18 cellular contexts compared by ENCODE assay signal in genomic region chrX:14777484-14777883, GRCh38.
DNase-seq lines count a peak whose midpoint lies in the region; TF ChIP-seq lines count a peak whose summit lies in the region.
"Had no signal": no experiment of that assay in that cellular context is flagged by ENCODE, and none has a peak within 500 bp of the region (broad histone marks: within the 10 kb centered on the region; RNA-seq: fewer than 3 reads in every experiment).

No MANE protein-coding gene starts in this region.

- H3K27me3 ChIP-seq in adipocyte (replicated peaks; ENCODE audit: control insufficient read depth, insufficient read depth, low read length) = no peaks in the 10 kb centered on the region
- no peaks in the 10 kb centered on the region for H3K27me3 ChIP-seq in CD8-positive, alpha-beta memory T cell (ENCODE audit: insufficient read depth, low read length, poor library complexity, severe bottlenecking)

- no peak overlapping the region for H3K27ac Mint-ChIP-seq in CD8-positive, alpha-beta memory T cell
- H3K27ac Mint-ChIP-seq: activated CD4-positive, alpha-beta T cell treated with anti-CD3 and anti-CD28 coated beads, Interleukin-2, amount 10 ng/mL, durations not matched to agents 24 days and 14 days; CD4-positive, alpha-beta T cell; type B pancreatic cell had no signal

- H3K4me1 ChIP-seq in adipocyte (ENCODE audit: control insufficient read depth, insufficient read depth, low read length) = no peaks in the 10 kb centered on the region
- H3K4me1 ChIP-seq in CD8-positive, alpha-beta memory T cell (ENCODE audit: insufficient read depth, low read length) = no peaks in the 10 kb centered on the region
- H3K4me1 ChIP-seq: pancreas had no signal

- TF ChIP-seq CTCF in fibroblast of pulmonary artery (IDR thresholded peaks at IDR 0.05; ENCODE audit: low read length, missing control alignments) = no peak

- H3K36me3 Mint-ChIP-seq in CD8-positive, alpha-beta memory T cell = peaks cover 0 to 5% (median 0%) of the 10 kb centered on the region in 3 donors
- H3K36me3 Mint-ChIP-seq: type B pancreatic cell had no signal

- DNase-seq in AG08395 (ENCODE audit: low spot score) (peak; percentile 24), HT1080 (ENCODE audit: low read depth) (peak; percentile 7), adipocyte (ENCODE audit: low read depth) (peak; percentile 42), fibroblast of pulmonary artery (ENCODE audit: low read depth) (peak; percentile 46), NCI-H774 (lab: John Stamatoyannopoulos, UW) (no peak), NAMALWA (ENCODE audit: low spot score) (no peak), NCI-H128 (lab: John Stamatoyannopoulos, UW; ENCODE audit: unreplicated experiment) (no peak)
- DNase-seq in CD8-positive, alpha-beta memory T cell = no peak
- DNase-seq: activated CD4-positive, alpha-beta T cell treated with anti-CD3 and anti-CD28 coated beads, Interleukin-2, amount 10 ng/mL, durations not matched to agents 24 days and 14 days; activated gamma-delta T cell; amniotic stem cell; CD4-positive, alpha-beta T cell; DMS79 treated with DMSO at 0.1 percent for 48 hours; pancreas; stimulated activated CD4-positive, alpha-beta T cell treated with anti-CD3 and anti-CD28 coated beads, Interleukin-2, amount 100 ng/mL, for 24 hours; stimulated activated naive CD8-positive, alpha-beta T cell treated with anti-CD3 and anti-CD28 coated beads, Interleukin-15, amount 100 ng/mL, for 72 hours had no signal

- peaks cover 0 to 7% of the 10 kb centered on the region in 2 donors for H3K27me3 Mint-ChIP-seq in CD8-positive, alpha-beta memory T cell
- H3K27me3 Mint-ChIP-seq: activated CD4-positive, alpha-beta T cell treated with anti-CD3 and anti-CD28 coated beads, Interleukin-2, amount 10 ng/mL, durations not matched to agents 24 days and 14 days; CD4-positive, alpha-beta T cell; stimulated activated naive CD8-positive, alpha-beta T cell treated with anti-CD3 and anti-CD28 coated beads, Interleukin-15, amount 100 ng/mL, for 72 hours; type B pancreatic cell had no signal

- H3K36me3 ChIP-seq in adipocyte (ENCODE audit: control insufficient read depth, insufficient read depth, low read length, severe bottlenecking) = no peaks in the 10 kb centered on the region
- H3K36me3 ChIP-seq in CD8-positive, alpha-beta memory T cell (ENCODE audit: insufficient read depth, low read length) = no peaks in the 10 kb centered on the region
- H3K36me3 ChIP-seq: pancreas had no signal

- H3K9ac ChIP-seq in adipocyte (ENCODE audit: low read length) = no peak overlapping the region
- H3K9ac ChIP-seq: KMS-11 had no signal

- POLR2A ChIA-PET in CD8-positive, alpha-beta memory T cell (lab: Charles Lee) = no interaction called here

- H3K9me3 ChIP-seq in adipocyte (ENCODE audit: control insufficient read depth, low read length) = peaks cover 5% of the 10 kb centered on the region
- no peaks in the 10 kb centered on the region for H3K9me3 ChIP-seq in CD8-positive, alpha-beta memory T cell (ENCODE audit: low read length)
- H3K9me3 ChIP-seq: pancreas had no signal

- H3K4me3 ChIP-seq in adipocyte (ENCODE audit: low read length) (no peak overlapping the region), fibroblast of pulmonary artery (replicated peaks; ENCODE audit: low read depth, low read length) (no peak overlapping the region)
- H3K4me3 ChIP-seq in CD8-positive, alpha-beta memory T cell (ENCODE audit: low read length) = no peak overlapping the region
- H3K4me3 ChIP-seq: pancreas had no signal

- peaks cover 0 to 3% (median 0%) of the 10 kb centered on the region in 5 donors for H3K9me3 Mint-ChIP-seq in CD8-positive, alpha-beta memory T cell
- H3K9me3 Mint-ChIP-seq: CD4-positive, alpha-beta T cell; stimulated activated naive CD8-positive, alpha-beta T cell treated with anti-CD3 and anti-CD28 coated beads, Interleukin-15, amount 100 ng/mL, for 72 hours had no signal

- H3K27ac ChIP-seq in CD8-positive, alpha-beta memory T cell (ENCODE audit: low read depth, low read length) = no peak overlapping the region
- H3K27ac ChIP-seq: KMS-11, pancreas had no signal

- no peaks in the 10 kb centered on the region for H3K4me1 Mint-ChIP-seq in CD8-positive, alpha-beta memory T cell
- H3K4me1 Mint-ChIP-seq: activated CD4-positive, alpha-beta T cell treated with anti-CD3 and anti-CD28 coated beads, Interleukin-2, amount 10 ng/mL, durations not matched to agents 24 days and 14 days; stimulated activated naive CD8-positive, alpha-beta T cell treated with anti-CD3 and anti-CD28 coated beads, Interleukin-15, amount 100 ng/mL, for 72 hours had no signal

- CTCF ChIA-PET in CD8-positive, alpha-beta memory T cell (lab: Charles Lee) = no interaction called here

- no peak overlapping the region for H3K4me3 Mint-ChIP-seq in CD8-positive, alpha-beta memory T cell
- H3K4me3 Mint-ChIP-seq: activated CD4-positive, alpha-beta T cell treated with anti-CD3 and anti-CD28 coated beads, Interleukin-2, amount 10 ng/mL, durations not matched to agents 24 days and 14 days; CD4-positive, alpha-beta T cell; stimulated activated naive CD8-positive, alpha-beta T cell treated with anti-CD3 and anti-CD28 coated beads, Interleukin-15, amount 100 ng/mL, for 72 hours; type B pancreatic cell had no signal

Comparison
In these comparisons a context has a peak if more than half of its experiments do, and no peak if none do; other contexts are left out.
1. DNase-seq: peak in AG08395 (single experiment), HT1080 (single experiment), adipocyte (single experiment) and fibroblast of pulmonary artery (single experiment); none in NCI-H774 (single experiment), CD8-positive, alpha-beta memory T cell (0 of 5), NAMALWA (single experiment) and NCI-H128 (single experiment).